In genomic region chr20:25538838-25539665, GRCh38 we compare ENCODE assay signal across 11 cellular contexts. TPM values are rescaled to one million over a fixed set of nuclear protein-coding genes. Genes with fewer than 3 reads are reported as not detected.
A peak's percentile ranks its signal among the peaks of the same experiment; 100 is the strongest.
DNase-seq lines count a peak whose midpoint lies in the region; ATAC-seq and TF ChIP-seq lines count a peak whose summit lies in the region.
"Had no signal": no experiment of that assay in that cellular context is flagged by ENCODE, and none has a peak within 500 bp of the region (broad histone marks: within the 10 kb centered on the region; RNA-seq: fewer than 3 reads in every experiment).

No MANE protein-coding gene starts in this region.

- H2AFZ ChIP-seq in SK-N-SH (ENCODE audit: low read depth): no peak overlapping the region
- H2AFZ ChIP-seq: neural progenitor cell had no signal

- H3K27me3 ChIP-seq in SK-N-SH (ENCODE audit: insufficient read depth): no peaks in the 10 kb centered on the region
- H3K27me3 ChIP-seq: neural progenitor cell had no signal

- intact Hi-C loops in left ventricle myocardium superior (cut with micrococcal nuclease): no loop called here

- no peaks in the 10 kb centered on the region for H3K36me3 Mint-ChIP-seq in stimulated activated memory B cell treated with anti-CD40 and anti-IgM and Interleukin-4, amounts not matched to agents 10 μg/mL and 1 μg/mL and 100 μg/mL, for 72 hours

- peaks cover 9% of the 10 kb centered on the region for H4K20me1 ChIP-seq in SK-N-SH (ENCODE audit: insufficient read depth)

- H3K4me2 ChIP-seq in SK-N-SH: no peak overlapping the region
- H3K4me2 ChIP-seq: neural progenitor cell had no signal

- peak; percentile 53 for ATAC-seq in GM19438 (IDR thresholded peaks at IDR 0.05; ENCODE audit: low read depth, unreplicated experiment)
- peak; percentile 62 for ATAC-seq in left ventricle myocardium superior
- peak; percentile 15 for ATAC-seq in stimulated activated memory B cell treated with anti-CD40 and anti-IgM and Interleukin-4, amounts not matched to agents 10 μg/mL and 1 μg/mL and 100 μg/mL, for 72 hours

- TF ChIP-seq EP300 in SK-N-SH (IDR thresholded peaks at IDR 0.05; ENCODE audit: borderline replicate concordance in 1 of 2, low read depth in 1 of 2, low read length in 1 of 2): no peak

- peak overlapping the region; percentile 3; the same call in 1 of the 2 replicates for H3K27ac ChIP-seq in VCaP
- no peak overlapping the region for H3K27ac ChIP-seq in SK-N-SH (ENCODE audit: low read depth in 2 of 2, low read length in 1 of 2)
- H3K27ac ChIP-seq: neural progenitor cell had no signal

- 87% methylated on average over 12 of the region's 17 CpGs for WGBS in SK-N-SH (ENCODE audit: low lambda C conversion rate)

- H3K27me3 Mint-ChIP-seq in stimulated activated memory B cell treated with anti-CD40 and anti-IgM and Interleukin-4, amounts not matched to agents 10 μg/mL and 1 μg/mL and 100 μg/mL, for 72 hours: no peaks in the 10 kb centered on the region

- POLR2A ChIA-PET in SK-N-SH (lab: Yijun Ruan, JAX): interaction anchor here (0.6 kb wide), 1 partner anchor 13 kb away, joined by 3 read pairs; no protein-coding TSS in a partner anchor

- DNase-seq in left ventricle myocardium superior (peak; percentile 54), SK-N-SH (no peak), NCI-H2171 (lab: John Stamatoyannopoulos, UW) (no peak), NCI-H226 (no peak)
- no peak for DNase-seq in stimulated activated CD4-positive, alpha-beta T cell treated with anti-CD3 and anti-CD28 coated beads, Interleukin-15, amount 100 ng/mL, for 24 hours
- DNase-seq: T1000 had no signal

- H3K4me1 Mint-ChIP-seq in stimulated activated memory B cell treated with anti-CD40 and anti-IgM and Interleukin-4, amounts not matched to agents 10 μg/mL and 1 μg/mL and 100 μg/mL, for 72 hours: peaks cover 23% of the 10 kb centered on the region
- H3K4me1 Mint-ChIP-seq: central memory CD8-positive, alpha-beta T cell had no signal

- peaks cover 15% of the 10 kb centered on the region; the same call in 1 of the 2 replicates for H3K79me2 ChIP-seq in SK-N-SH (ENCODE audit: insufficient read depth)

- H3K9ac ChIP-seq in SK-N-SH: no peak overlapping the region
- H3K9ac ChIP-seq: neural progenitor cell had no signal

- TF ChIP-seq CTCF in VCaP (conservative IDR thresholded peaks at IDR 0.05): no peak
- TF ChIP-seq CTCF in SK-N-SH (IDR thresholded peaks at IDR 0.05): no peak

- peaks cover 17 to 18% of the 10 kb centered on the region in 2 experiments for H3K4me1 ChIP-seq in SK-N-SH (ENCODE audit: control insufficient read depth in 1 of 2, insufficient read depth in 2 of 2, low read depth in 1 of 2, low read length in 1 of 2)

- peaks cover 10% of the 10 kb centered on the region for H3F3A ChIP-seq in SK-N-SH (replicated peaks; ENCODE audit: insufficient read depth)

- no peaks in the 10 kb centered on the region for H3K9me3 Mint-ChIP-seq in stimulated activated memory B cell treated with anti-CD40 and anti-IgM and Interleukin-4, amounts not matched to agents 10 μg/mL and 1 μg/mL and 100 μg/mL, for 72 hours
- H3K9me3 Mint-ChIP-seq: central memory CD8-positive, alpha-beta T cell had no signal

- no peaks in the 10 kb centered on the region for H3K36me3 ChIP-seq in SK-N-SH (replicated peaks in 1 of 2; ENCODE audit: control insufficient read depth in 1 of 2, insufficient read depth in 2 of 2, low read length in 1 of 2)
- H3K36me3 ChIP-seq: neural progenitor cell had no signal

- peak overlapping the region; percentile 66 for H3K4me3 Mint-ChIP-seq in stimulated activated memory B cell treated with anti-CD40 and anti-IgM and Interleukin-4, amounts not matched to agents 10 μg/mL and 1 μg/mL and 100 μg/mL, for 72 hours
- H3K4me3 Mint-ChIP-seq: central memory CD8-positive, alpha-beta T cell; neural progenitor cell had no signal

- H3K27ac Mint-ChIP-seq in stimulated activated memory B cell treated with anti-CD40 and anti-IgM and Interleukin-4, amounts not matched to agents 10 μg/mL and 1 μg/mL and 100 μg/mL, for 72 hours: no peak overlapping the region

- no peak overlapping the region for H3K4me3 ChIP-seq in SK-N-SH (ENCODE audit: low read depth in 2 of 2, low read length in 1 of 2)
- H3K4me3 ChIP-seq: neural progenitor cell had no signal

- CTCF ChIA-PET in SK-N-SH (lab: Yijun Ruan, JAX): interaction anchor here (0.7 to 1.7 kb wide), 3 partner anchors 8 to 79 kb away, joined by 3 to 4 read pairs (median 4); no protein-coding TSS in a partner anchor

- no peaks in the 10 kb centered on the region for H3K9me3 ChIP-seq in SK-N-SH

- no peaks in the 10 kb centered on the region for H3K9me2 ChIP-seq in SK-N-SH

- no peak for TF ChIP-seq RAD21 in SK-N-SH (IDR thresholded peaks at IDR 0.05; ENCODE audit: low read length)

TF ChIP-seq in SK-N-SH, 30 proteins besides CTCF, POLR2A, EP300 and RAD21:
- TF ChIP-seq EZH2phosphoT487 (IDR thresholded peaks at IDR 0.05; ENCODE audit: borderline replicate concordance, low read depth): no peak
- TF ChIP-seq TEAD4 (IDR thresholded peaks at IDR 0.05; ENCODE audit: borderline replicate concordance, insufficient read depth): no peak
- no peak for TF ChIP-seq FOSL2 (IDR thresholded peaks at IDR 0.05; ENCODE audit: borderline replicate concordance, low read depth)
- TF ChIP-seq, protein P1, sequence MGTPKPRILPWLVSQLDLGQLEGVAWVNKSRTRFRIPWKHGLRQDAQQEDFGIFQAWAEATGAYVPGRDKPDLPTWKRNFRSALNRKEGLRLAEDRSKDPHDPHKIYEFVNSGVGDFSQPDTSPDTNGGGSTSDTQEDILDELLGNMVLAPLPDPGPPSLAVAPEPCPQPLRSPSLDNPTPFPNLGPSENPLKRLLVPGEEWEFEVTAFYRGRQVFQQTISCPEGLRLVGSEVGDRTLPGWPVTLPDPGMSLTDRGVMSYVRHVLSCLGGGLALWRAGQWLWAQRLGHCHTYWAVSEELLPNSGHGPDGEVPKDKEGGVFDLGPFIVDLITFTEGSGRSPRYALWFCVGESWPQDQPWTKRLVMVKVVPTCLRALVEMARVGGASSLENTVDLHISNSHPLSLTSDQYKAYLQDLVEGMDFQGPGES (IDR thresholded peaks at IDR 0.05; ENCODE audit: low read depth, low read length): no peak
- TF ChIP-seq, protein P2, sequence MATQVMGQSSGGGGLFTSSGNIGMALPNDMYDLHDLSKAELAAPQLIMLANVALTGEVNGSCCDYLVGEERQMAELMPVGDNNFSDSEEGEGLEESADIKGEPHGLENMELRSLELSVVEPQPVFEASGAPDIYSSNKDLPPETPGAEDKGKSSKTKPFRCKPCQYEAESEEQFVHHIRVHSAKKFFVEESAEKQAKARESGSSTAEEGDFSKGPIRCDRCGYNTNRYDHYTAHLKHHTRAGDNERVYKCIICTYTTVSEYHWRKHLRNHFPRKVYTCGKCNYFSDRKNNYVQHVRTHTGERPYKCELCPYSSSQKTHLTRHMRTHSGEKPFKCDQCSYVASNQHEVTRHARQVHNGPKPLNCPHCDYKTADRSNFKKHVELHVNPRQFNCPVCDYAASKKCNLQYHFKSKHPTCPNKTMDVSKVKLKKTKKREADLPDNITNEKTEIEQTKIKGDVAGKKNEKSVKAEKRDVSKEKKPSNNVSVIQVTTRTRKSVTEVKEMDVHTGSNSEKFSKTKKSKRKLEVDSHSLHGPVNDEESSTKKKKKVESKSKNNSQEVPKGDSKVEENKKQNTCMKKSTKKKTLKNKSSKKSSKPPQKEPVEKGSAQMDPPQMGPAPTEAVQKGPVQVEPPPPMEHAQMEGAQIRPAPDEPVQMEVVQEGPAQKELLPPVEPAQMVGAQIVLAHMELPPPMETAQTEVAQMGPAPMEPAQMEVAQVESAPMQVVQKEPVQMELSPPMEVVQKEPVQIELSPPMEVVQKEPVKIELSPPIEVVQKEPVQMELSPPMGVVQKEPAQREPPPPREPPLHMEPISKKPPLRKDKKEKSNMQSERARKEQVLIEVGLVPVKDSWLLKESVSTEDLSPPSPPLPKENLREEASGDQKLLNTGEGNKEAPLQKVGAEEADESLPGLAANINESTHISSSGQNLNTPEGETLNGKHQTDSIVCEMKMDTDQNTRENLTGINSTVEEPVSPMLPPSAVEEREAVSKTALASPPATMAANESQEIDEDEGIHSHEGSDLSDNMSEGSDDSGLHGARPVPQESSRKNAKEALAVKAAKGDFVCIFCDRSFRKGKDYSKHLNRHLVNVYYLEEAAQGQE (IDR thresholded peaks at IDR 0.05; ENCODE audit: low read depth, low read length): no peak
- no peak for TF ChIP-seq GATA2 (CRISPR knock-in tag; IDR thresholded peaks at IDR 0.05)
- TF ChIP-seq RXRA (IDR thresholded peaks at IDR 0.05; ENCODE audit: borderline replicate concordance, low read depth): no peak

RNA-seq across cellular contexts. Expression of gene NINL, which starts 46.3 kb away (rescaled TPM):
- 7.6 TPM for total RNA-seq in left ventricle myocardium superior
- polyA plus RNA-seq in SK-N-SH (2012; rRNA removed): 22.5 and 23.9 TPM in 2 replicates
- polyA plus RNA-seq in SK-N-SH (2012; cell fraction: cytosol; rRNA removed): 13.1 and 17.3 TPM in 2 replicates
- 92.5 and 116 TPM in 2 replicates for polyA plus RNA-seq in SK-N-SH (2012; cell fraction: nucleus; rRNA removed)
